9 cellular contexts compared by ENCODE assay signal in genomic region chr14:22448035-22448904, GRCh38.
DNase-seq lines count a peak whose midpoint lies in the region; ATAC-seq and TF ChIP-seq lines count a peak whose summit lies in the region.
"Had no signal": no experiment of that assay in that cellular context is flagged by ENCODE, and none has a peak within 500 bp of the region (broad histone marks: within the 10 kb centered on the region; RNA-seq: fewer than 3 reads in every experiment).

No MANE protein-coding gene starts in this region.

- peak overlapping the region in 1 of 4 donors; percentile 24 for H3K27ac ChIP-seq in upper lobe of left lung

- TF ChIP-seq EP300 in upper lobe of left lung (IDR thresholded peaks at IDR 0.05): no peak

- peaks cover 19% of the 10 kb centered on the region for H3K4me1 Mint-ChIP-seq in stimulated activated naive CD8-positive, alpha-beta T cell treated with anti-CD3 and anti-CD28 coated beads, Interleukin-15, Interleukin-2, amounts not matched to agents 100 ng/mL and 50 ng/mL, for 24 hours (ENCODE audit: low read depth)
- H3K4me1 Mint-ChIP-seq in stimulated activated naive CD8-positive, alpha-beta T cell treated with anti-CD3 and anti-CD28 coated beads, Interleukin-15, amount 100 ng/mL, for 72 hours: no peaks in the 10 kb centered on the region
- no peaks in the 10 kb centered on the region for H3K4me1 Mint-ChIP-seq in activated CD8-positive, alpha-beta T cell treated with anti-CD3 and anti-CD28 coated beads for 36 hours (ENCODE audit: low read depth)

- POLR2A ChIA-PET in activated CD8-positive, alpha-beta T cell treated with anti-CD3 and anti-CD28 coated beads for 36 hours (lab: Charles Lee): no interaction called here

- CTCF ChIA-PET in activated CD8-positive, alpha-beta T cell treated with anti-CD3 and anti-CD28 coated beads for 36 hours (lab: Charles Lee): no interaction called here

- TF ChIP-seq CTCF in activated CD8-positive, alpha-beta T cell treated with anti-CD3 and anti-CD28 coated beads for 36 hours (IDR thresholded peaks at IDR 0.05): no peak
- no peak for TF ChIP-seq CTCF in upper lobe of left lung (IDR thresholded peaks at IDR 0.05)

- H3K9me3 Mint-ChIP-seq in stimulated activated naive CD8-positive, alpha-beta T cell treated with anti-CD3 and anti-CD28 coated beads, Interleukin-15, Interleukin-2, amounts not matched to agents 100 ng/mL and 50 ng/mL, for 24 hours: no peaks in the 10 kb centered on the region
- H3K9me3 Mint-ChIP-seq in stimulated activated naive CD8-positive, alpha-beta T cell treated with anti-CD3 and anti-CD28 coated beads, Interleukin-15, amount 100 ng/mL, for 72 hours: no peaks in the 10 kb centered on the region
- no peaks in the 10 kb centered on the region for H3K9me3 Mint-ChIP-seq in activated CD8-positive, alpha-beta T cell treated with anti-CD3 and anti-CD28 coated beads for 36 hours
- H3K9me3 Mint-ChIP-seq: activated naive CD4-positive, alpha-beta T cell treated with anti-CD3 and anti-CD28 coated beads, Interleukin-2, amount 50 U/mL, for 24 hours had no signal

- no peaks in the 10 kb centered on the region for H3K36me3 Mint-ChIP-seq in stimulated activated naive CD8-positive, alpha-beta T cell treated with anti-CD3 and anti-CD28 coated beads, Interleukin-15, Interleukin-2, amounts not matched to agents 100 ng/mL and 50 ng/mL, for 24 hours (ENCODE audit: low read depth)
- no peaks in the 10 kb centered on the region for H3K36me3 Mint-ChIP-seq in activated CD8-positive, alpha-beta T cell treated with anti-CD3 and anti-CD28 coated beads for 36 hours (ENCODE audit: low read depth)
- H3K36me3 Mint-ChIP-seq: activated naive CD4-positive, alpha-beta T cell treated with anti-CD3 and anti-CD28 coated beads, Interleukin-2, amount 50 U/mL, for 24 hours had no signal

- WGBS in upper lobe of left lung, 2 donors: 56 to 72% methylated on average over 10 of the region's 10 CpGs

- H3K9me3 ChIP-seq in upper lobe of left lung: no peaks in the 10 kb centered on the region

- H3K4me1 ChIP-seq in upper lobe of left lung: peaks cover 0 to 4% (median 0%) of the 10 kb centered on the region in 4 donors

- no peaks in the 10 kb centered on the region for H3K27me3 Mint-ChIP-seq in stimulated activated naive CD8-positive, alpha-beta T cell treated with anti-CD3 and anti-CD28 coated beads, Interleukin-15, Interleukin-2, amounts not matched to agents 100 ng/mL and 50 ng/mL, for 24 hours
- no peaks in the 10 kb centered on the region for H3K27me3 Mint-ChIP-seq in stimulated activated naive CD8-positive, alpha-beta T cell treated with anti-CD3 and anti-CD28 coated beads, Interleukin-15, amount 100 ng/mL, for 72 hours
- no peaks in the 10 kb centered on the region for H3K27me3 Mint-ChIP-seq in activated CD8-positive, alpha-beta T cell treated with anti-CD3 and anti-CD28 coated beads for 36 hours
- H3K27me3 Mint-ChIP-seq: activated naive CD4-positive, alpha-beta T cell treated with anti-CD3 and anti-CD28 coated beads, Interleukin-2, amount 50 U/mL, for 24 hours had no signal

- no peak for ATAC-seq in stimulated activated naive CD8-positive, alpha-beta T cell treated with anti-CD3 and anti-CD28 coated beads, Interleukin-15, amount 100 ng/mL, for 72 hours
- peak; percentile 58 for ATAC-seq in HG03135 (IDR thresholded peaks at IDR 0.05; ENCODE audit: unreplicated experiment)
- ATAC-seq in activated CD8-positive, alpha-beta T cell treated with anti-CD3 and anti-CD28 coated beads for 36 hours: no peak
- no peak for ATAC-seq in upper lobe of left lung (ENCODE audit: low FRiP score in 2 of 2)

- DNase-seq in stimulated activated naive CD8-positive, alpha-beta T cell treated with anti-CD3 and anti-CD28 coated beads, Interleukin-15, amount 100 ng/mL, for 72 hours: no peak
- DNase-seq in UCSD-AML1 (lab: John Stamatoyannopoulos, UW; ENCODE audit: unreplicated experiment) (peak; percentile 37), DMS153 treated with DMSO at 0.1 percent for 48 hours (lab: John Stamatoyannopoulos, UW; ENCODE audit: unreplicated experiment) (no peak), upper lobe of left lung (no peak), T-helper 9 cell (no peak)
- no peak for DNase-seq in activated CD8-positive, alpha-beta T cell treated with anti-CD3 and anti-CD28 coated beads for 36 hours

- no peak overlapping the region for H3K4me3 ChIP-seq in upper lobe of left lung

- H3K36me3 ChIP-seq in upper lobe of left lung: no peaks in the 10 kb centered on the region

- intact Hi-C loops in activated CD8-positive, alpha-beta T cell treated with anti-CD3 and anti-CD28 coated beads for 36 hours (cut with micrococcal nuclease): no loop called here

- peak overlapping the region; percentile 52 for H3K27ac Mint-ChIP-seq in stimulated activated naive CD8-positive, alpha-beta T cell treated with anti-CD3 and anti-CD28 coated beads, Interleukin-15, Interleukin-2, amounts not matched to agents 100 ng/mL and 50 ng/mL, for 24 hours
- H3K27ac Mint-ChIP-seq in stimulated activated naive CD8-positive, alpha-beta T cell treated with anti-CD3 and anti-CD28 coated beads, Interleukin-15, amount 100 ng/mL, for 72 hours: no peak overlapping the region
- H3K27ac Mint-ChIP-seq in activated CD8-positive, alpha-beta T cell treated with anti-CD3 and anti-CD28 coated beads for 36 hours: no peak overlapping the region
- H3K27ac Mint-ChIP-seq: activated naive CD4-positive, alpha-beta T cell treated with anti-CD3 and anti-CD28 coated beads, Interleukin-2, amount 50 U/mL, for 24 hours had no signal

- no peaks in the 10 kb centered on the region for H3K27me3 ChIP-seq in upper lobe of left lung

- no peak for TF ChIP-seq POLR2A in upper lobe of left lung (IDR thresholded peaks at IDR 0.05)

- H3K4me3 Mint-ChIP-seq in stimulated activated naive CD8-positive, alpha-beta T cell treated with anti-CD3 and anti-CD28 coated beads, Interleukin-15, Interleukin-2, amounts not matched to agents 100 ng/mL and 50 ng/mL, for 24 hours: peak overlapping the region; percentile 5
- no peak overlapping the region for H3K4me3 Mint-ChIP-seq in stimulated activated naive CD8-positive, alpha-beta T cell treated with anti-CD3 and anti-CD28 coated beads, Interleukin-15, amount 100 ng/mL, for 72 hours
- no peak overlapping the region for H3K4me3 Mint-ChIP-seq in activated CD8-positive, alpha-beta T cell treated with anti-CD3 and anti-CD28 coated beads for 36 hours
